1 cellular context compared by ENCODE assay signal in genomic region chr20:53880108-53880641, GRCh38.
TF ChIP-seq lines count a peak whose summit lies in the region.

No MANE protein-coding gene starts in this region.

TF ChIP-seq in WTC11, 78 proteins besides CTCF, POLR2A, EP300 and RAD21 (continued from another document):
- no peak for TF ChIP-seq ETV6 (CRISPR knock-in tag; IDR thresholded peaks at IDR 0.05)
- TF ChIP-seq ZNF396 (CRISPR knock-in tag; IDR thresholded peaks at IDR 0.05; ENCODE audit: borderline replicate concordance): no peak
- TF ChIP-seq ZNF425 (CRISPR knock-in tag; conservative IDR thresholded peaks at IDR 0.05): no peak
